Comparison of ENCODE assay signal across 7 cellular contexts in genomic region chr19:1261863-1262686, GRCh38. TPM values are rescaled to one million over a fixed set of nuclear protein-coding genes. Genes with fewer than 3 reads are reported as not detected.
A peak's percentile ranks its signal among the peaks of the same experiment; 100 is the strongest.
DNase-seq lines count a peak whose midpoint lies in the region; ATAC-seq and TF ChIP-seq lines count a peak whose summit lies in the region.

No MANE protein-coding gene starts in this region.

- no peaks in the 10 kb centered on the region for H3K79me2 ChIP-seq in mesendoderm (ENCODE audit: control insufficient read depth, insufficient read depth, low read length)

- intact Hi-C loops in colonic mucosa (cut with DNase I) (no loop called here), transverse colon (cut with DNase I; ENCODE audit: low total_unique reads) (no loop called here)

- H3K27ac ChIP-seq in colonic mucosa (peak overlapping the region; percentile 91), mesendoderm (ENCODE audit: low read depth, low read length) (peak overlapping the region; percentile 24), transverse colon (peak overlapping the region; percentile 98 to 100 (median 98))

- H2BK15ac ChIP-seq in mesendoderm (replicated peaks; ENCODE audit: low read depth): no peak overlapping the region

- ATAC-seq in GM18520 (IDR thresholded peaks at IDR 0.05; ENCODE audit: unreplicated experiment) (no peak), GM18511 (IDR thresholded peaks at IDR 0.05; ENCODE audit: unreplicated experiment) (no peak)

- H2AK5ac ChIP-seq in mesendoderm (ENCODE audit: low read length): no peak overlapping the region

- H3K36me3 ChIP-seq in colonic mucosa (peaks cover 1% of the 10 kb centered on the region), mesendoderm (ENCODE audit: control insufficient read depth, insufficient read depth, low read length) (no peaks in the 10 kb centered on the region), transverse colon (peaks cover 0 to 6% (median under 1%) of the 10 kb centered on the region in 4 donors)

- H3K4me1 ChIP-seq in colonic mucosa (peaks cover 30% of the 10 kb centered on the region), mesendoderm (ENCODE audit: control insufficient read depth, low read depth, low read length) (peaks cover 11% of the 10 kb centered on the region), transverse colon (peaks cover 60 to 81% (median 77%) of the 10 kb centered on the region in 4 donors)

- TF ChIP-seq POLR2A in GM18526 (IDR thresholded peaks at IDR 0.05; ENCODE audit: extremely low read depth, insufficient read length): peak; percentile 15
- peak; percentile 89 for TF ChIP-seq POLR2A in transverse colon (IDR thresholded peaks at IDR 0.05)

- H3K4me3 ChIP-seq in colonic mucosa (peak overlapping the region; percentile 54), mesendoderm (ENCODE audit: low read length) (peak overlapping the region; percentile 52), transverse colon (peak overlapping the region in 3 of 4 donors; percentile 55 to 61 (median 61))

- peak overlapping the region; percentile 95 for H3K4me2 ChIP-seq in mesendoderm (ENCODE audit: low read length)

- no peak overlapping the region for H4K8ac ChIP-seq in mesendoderm (ENCODE audit: low read depth, low read length)

- no peaks in the 10 kb centered on the region for H3K27me3 ChIP-seq in colonic mucosa
- no peaks in the 10 kb centered on the region for H3K27me3 ChIP-seq in mesendoderm (ENCODE audit: insufficient read depth, low read length, poor library complexity)
- H3K27me3 ChIP-seq in transverse colon: no peaks in the 10 kb centered on the region

- no peak for TF ChIP-seq CTCF in colonic mucosa (IDR thresholded peaks at IDR 0.05)
- TF ChIP-seq CTCF in transverse colon (IDR thresholded peaks at IDR 0.05): no peak

- no peak overlapping the region for H2BK120ac ChIP-seq in mesendoderm (ENCODE audit: low read depth, low read length)

- H3K18ac ChIP-seq in mesendoderm (ENCODE audit: low read length): peak overlapping the region; percentile 15

- H3K23ac ChIP-seq in mesendoderm (ENCODE audit: low read length): no peak overlapping the region

- H2BK5ac ChIP-seq in mesendoderm (ENCODE audit: low read length): no peak overlapping the region

- peak overlapping the region; percentile 4 for H3K4ac ChIP-seq in mesendoderm (ENCODE audit: low read depth, low read length)

- in situ Hi-C loops in transverse colon (cut with MboI; ENCODE audit: low pct_ligation_motif_present in 1 of 4, low pct_unique_long_range_greater_than_20kb in 1 of 4, low sequenced_read_pairs in 3 of 4): no loop called here

- WGBS in mesendoderm (ENCODE audit: extremely low coverage, insufficient coverage, low lambda C conversion rate): no CpG with 5 or more reads among the region's 28 CpGs
- WGBS in transverse colon (ENCODE audit: low coverage in 1 of 2), 2 donors: 31 to 40% methylated on average over 1 to 19 of the region's 28 CpGs

- H3K9ac ChIP-seq in colonic mucosa (ENCODE audit: low read depth in 2 of 2, low read length in 2 of 2) (peak overlapping the region; percentile 98 to 100), mesendoderm (ENCODE audit: low read length) (peak overlapping the region; percentile 76)

- peak overlapping the region; percentile 86 for H3K56ac ChIP-seq in mesendoderm (ENCODE audit: low read length)

- peak; percentile 90 for TF ChIP-seq EP300 in transverse colon (IDR thresholded peaks at IDR 0.05; ENCODE audit: low read depth)

- no peak overlapping the region for H4K5ac ChIP-seq in mesendoderm (ENCODE audit: low read length)

- no peaks in the 10 kb centered on the region for H3K9me3 ChIP-seq in colonic mucosa
- no peaks in the 10 kb centered on the region for H3K9me3 ChIP-seq in transverse colon

- DNase-seq in colonic mucosa (peak; percentile 94), mesendoderm (no peak), transverse colon (peak; percentile 94)

- H3K79me1 ChIP-seq in mesendoderm (ENCODE audit: low read length): no peaks in the 10 kb centered on the region

TF ChIP-seq in PFSK-1, 5 proteins besides CTCF, POLR2A, EP300 and RAD21:
- TF ChIP-seq SIN3A (IDR thresholded peaks at IDR 0.05; ENCODE audit: borderline replicate concordance, insufficient read depth, low read length): no peak
- TF ChIP-seq POLR2AphosphoS5 (IDR thresholded peaks at IDR 0.05; ENCODE audit: low read depth, low read length): peak; percentile 1; the same call in 1 of the 2 replicates
- TF ChIP-seq REST (IDR thresholded peaks at IDR 0.05; ENCODE audit: insufficient read depth in 1 of 2, low read depth in 2 of 2, low read length in 2 of 2): no peak

RNA-seq across cellular contexts. Expression of gene CIRBP, which starts 7.1 kb away (rescaled TPM):
- polyA plus RNA-seq in PFSK-1 (2012; ENCODE audit: insufficient read length, low read depth): 430 TPM
- total RNA-seq in colonic mucosa (100 to 1,000 TPM; 163 to 179 TPM), transverse colon (100 to 1,000 TPM; 431 to 488 (median 460) TPM)
- polyA plus RNA-seq in mesendoderm (2013, experiment 1 of 2): 93.3 TPM
- polyA plus RNA-seq in mesendoderm (2013, experiment 2 of 2): 93.6 TPM

RNA-seq across cellular contexts. Expression of gene FAM174C, which starts 13.3 kb away (rescaled TPM):
- polyA plus RNA-seq in PFSK-1 (2012; ENCODE audit: insufficient read length, low read depth): 141 TPM
- total RNA-seq in colonic mucosa: 100 to 1,000 TPM in 1 of 2 donors, 10 to 100 TPM in 1; 41.8 to 114 TPM
- 55.7 TPM for polyA plus RNA-seq in mesendoderm (2013, experiment 1 of 2)
- 57.0 TPM for polyA plus RNA-seq in mesendoderm (2013, experiment 2 of 2)
- 100 to 1,000 TPM in 2 of 4 donors, 10 to 100 TPM in 2; 72.5 to 116 (median 99.0) TPM for total RNA-seq in transverse colon

RNA-seq across cellular contexts. Expression of gene MIDN, which starts 13.7 kb away (rescaled TPM):
- 102 TPM for polyA plus RNA-seq in PFSK-1 (2012; ENCODE audit: insufficient read length, low read depth)
- total RNA-seq in colonic mucosa: 100 to 1,000 TPM; 172 to 177 TPM
- polyA plus RNA-seq in mesendoderm (2013, experiment 1 of 2): 133 TPM
- 131 TPM for polyA plus RNA-seq in mesendoderm (2013, experiment 2 of 2)
- 100 to 1,000 TPM in 3 of 4 donors, 10 to 100 TPM in 1; 89.4 to 379 (median 116) TPM for total RNA-seq in transverse colon

RNA-seq across cellular contexts. Expression of gene ATP5F1D, which starts 20.5 kb away (rescaled TPM):
- 582 TPM for polyA plus RNA-seq in PFSK-1 (2012; ENCODE audit: insufficient read length, low read depth)
- total RNA-seq in colonic mucosa (100 to 1,000 TPM; 359 to 627 TPM), transverse colon (100 to 1,000 TPM; 157 to 650 (median 240) TPM)
- 127 TPM for polyA plus RNA-seq in mesendoderm (2013, experiment 1 of 2)
- polyA plus RNA-seq in mesendoderm (2013, experiment 2 of 2): 122 TPM

RNA-seq across cellular contexts. Expression of gene EFNA2, which starts 23.6 kb away (rescaled TPM):
- polyA plus RNA-seq in PFSK-1 (2012; ENCODE audit: insufficient read length, low read depth): 13.1 TPM
- 10 to 100 TPM; 72.8 to 86.1 TPM for total RNA-seq in colonic mucosa
- 3.5 TPM for polyA plus RNA-seq in mesendoderm (2013, experiment 1 of 2)
- 3.4 TPM for polyA plus RNA-seq in mesendoderm (2013, experiment 2 of 2)
- total RNA-seq in transverse colon: 100 to 1,000 TPM in 1 of 4 donors, 10 to 100 TPM in 3; 30.5 to 112 (median 40.6) TPM

Comparison
In these comparisons a context has a peak if more than half of its experiments do, and no peak if none do; other contexts are left out.
1. H3K27ac ChIP-seq: peak in every context shown above with its lines; median percentile 98 in transverse colon; 91 in colonic mucosa; 24 in mesendoderm.